10 cellular contexts compared by ENCODE assay signal in the genomic region with DNA sequence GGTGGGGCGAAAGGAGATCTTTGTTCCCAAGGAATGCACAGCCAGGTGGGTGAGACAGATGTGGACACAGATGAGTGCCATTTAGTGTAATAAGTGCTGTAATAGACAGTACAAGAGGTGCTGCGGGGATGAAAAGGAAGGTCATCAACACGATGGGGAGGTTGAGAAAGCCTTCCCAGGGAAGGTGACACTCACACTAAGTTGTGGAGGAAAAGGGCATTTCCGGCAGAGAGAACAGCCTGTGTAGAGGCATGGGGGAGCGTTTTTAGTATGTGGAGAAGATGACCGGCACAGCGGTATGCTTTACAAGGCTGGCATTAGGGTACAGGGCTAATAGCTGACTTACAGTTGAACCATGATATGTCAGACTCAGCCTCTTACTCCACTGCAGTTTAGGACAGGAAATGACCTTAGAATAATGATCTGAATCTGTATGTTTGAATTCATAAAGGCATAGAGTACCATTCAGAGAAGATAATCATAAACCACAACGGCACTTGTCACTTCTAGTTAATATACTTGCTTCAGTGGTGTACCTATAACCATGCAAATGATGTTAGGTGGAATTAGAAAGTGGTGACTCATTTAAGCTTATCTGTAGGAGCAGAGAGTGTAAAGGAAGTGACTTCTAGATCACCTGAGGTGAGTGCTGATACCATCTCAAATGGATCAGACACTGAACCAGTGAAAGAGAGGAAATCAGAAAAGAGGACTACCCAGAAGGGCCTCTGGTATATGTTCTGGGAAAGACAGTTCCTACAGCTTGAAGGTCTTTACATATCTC.
DNase-seq lines count a peak whose midpoint lies in the region; ATAC-seq, FAIRE-seq and TF ChIP-seq lines count a peak whose summit lies in the region.
"Had no signal": no experiment of that assay in that cellular context is flagged by ENCODE, and none has a peak within 500 bp of the region (broad histone marks: within the 10 kb centered on the region; RNA-seq: fewer than 3 reads in every experiment).

No MANE protein-coding gene starts in this region.

- H3K9me3 Mint-ChIP-seq in CD8-positive, alpha-beta T cell = no peaks in the 10 kb centered on the region

- peaks cover 12% of the 10 kb centered on the region for H3K79me2 ChIP-seq in osteoblast (ENCODE audit: insufficient read depth, low read length)

- intact Hi-C loops in CD8-positive, alpha-beta T cell (cut with DNase I, micrococcal nuclease) = loop anchor here in 1 of 2 experiments (1.0 to 5.0 kb wide), 2 partner anchors 10 to 52 kb away; no protein-coding TSS in a partner anchor

- H4K20me1 ChIP-seq in osteoblast (ENCODE audit: insufficient read depth, low read length) = peaks cover 47% of the 10 kb centered on the region

- POLR2A ChIA-PET in CD8-positive, alpha-beta T cell (lab: Charles Lee) = interaction anchor here (0.5 to 3.0 kb wide), 5 partner anchors 10 to 472 kb away, joined by 3 to 22 read pairs (median 3); a partner anchor contains a TSS

- no peaks in the 10 kb centered on the region for H3K27me3 ChIP-seq in CD8-positive, alpha-beta T cell (ENCODE audit: insufficient read depth, low read length)
- peaks cover 4% of the 10 kb centered on the region for H3K27me3 ChIP-seq in osteoblast (ENCODE audit: insufficient read depth, low read length)

- H3K4me1 Mint-ChIP-seq in CD8-positive, alpha-beta T cell (ENCODE audit: low read depth) = peaks cover 76% of the 10 kb centered on the region

- CTCF ChIA-PET in CD8-positive, alpha-beta T cell (lab: Charles Lee) = interaction anchor here (0.6 to 2.4 kb wide), 6 partner anchors 20 to 311 kb away, joined by 3 to 5 read pairs (median 3); no protein-coding TSS in a partner anchor

- H3K27ac ChIP-seq in CD8-positive, alpha-beta T cell (ENCODE audit: low read depth, low read length) = peak overlapping the region; percentile 16
- H3K27ac ChIP-seq in osteoblast (ENCODE audit: low read depth, low read length) = no peak overlapping the region

- peaks cover 83% of the 10 kb centered on the region for H3K4me1 ChIP-seq in CD8-positive, alpha-beta T cell (ENCODE audit: insufficient read depth, low read length)
- H3K4me1 ChIP-seq in osteoblast (ENCODE audit: insufficient read depth, low read length) = no peaks in the 10 kb centered on the region

- peaks cover 22% of the 10 kb centered on the region for H3K36me3 Mint-ChIP-seq in CD8-positive, alpha-beta T cell

- no peaks in the 10 kb centered on the region for H3K27me3 Mint-ChIP-seq in CD8-positive, alpha-beta T cell (ENCODE audit: low read depth)

- TF ChIP-seq CTCF in CD8-positive, alpha-beta T cell (IDR thresholded peaks at IDR 0.05) = no peak
- TF ChIP-seq CTCF in osteoblast (IDR thresholded peaks at IDR 0.05; ENCODE audit: extremely low read depth, low read depth, low read length) = no peak

- no peaks in the 10 kb centered on the region for H3K9me3 ChIP-seq in CD8-positive, alpha-beta T cell (ENCODE audit: low read length)
- no peaks in the 10 kb centered on the region for H3K9me3 ChIP-seq in osteoblast (ENCODE audit: low read depth, low read length)

- FAIRE-seq in RCC 7860 (lab: Jason Lieb, UNC) = no peak
- FAIRE-seq: G401.6 had no signal

- peak; percentile 91 for ATAC-seq in CD8-positive, alpha-beta T cell
- ATAC-seq in GM19395 (IDR thresholded peaks at IDR 0.05; ENCODE audit: unreplicated experiment) (peak; percentile 87), HG03460 (IDR thresholded peaks at IDR 0.05; ENCODE audit: unreplicated experiment) (peak; percentile 67)

- H3K4me3 Mint-ChIP-seq in CD8-positive, alpha-beta T cell = peak overlapping the region; percentile 53

- H3K4me3 ChIP-seq in CD8-positive, alpha-beta T cell (ENCODE audit: low read depth, low read length) = no peak overlapping the region
- no peak overlapping the region for H3K4me3 ChIP-seq in osteoblast (ENCODE audit: insufficient read depth, low read length)

- H3K36me3 ChIP-seq in CD8-positive, alpha-beta T cell (ENCODE audit: insufficient read depth, low read length) = no peaks in the 10 kb centered on the region
- no peaks in the 10 kb centered on the region for H3K36me3 ChIP-seq in osteoblast (ENCODE audit: insufficient read depth, low read length)

- no peak for DNase-seq in CD8-positive, alpha-beta T cell
- DNase-seq in central memory CD4-positive, alpha-beta T cell = peak; percentile 69
- no peak for DNase-seq in RCC 7860 (ENCODE audit: low spot score)
- no peak for DNase-seq in NCI-H748 (lab: John Stamatoyannopoulos, UW; ENCODE audit: unreplicated experiment)
- no peak for DNase-seq in NCI-H526 (lab: John Stamatoyannopoulos, UW)
- no peak for DNase-seq in osteoblast (ENCODE audit: insufficient read length, low spot score, missing footprints)
- DNase-seq: NCI-H187 treated with DMSO at 0.1 percent for 48 hours had no signal

- no peak overlapping the region for H3K4me2 ChIP-seq in osteoblast (ENCODE audit: insufficient read depth, low read length)

- H2AFZ ChIP-seq in osteoblast (ENCODE audit: low read length) = no peak overlapping the region

- H3K27ac Mint-ChIP-seq in CD8-positive, alpha-beta T cell = peak overlapping the region; percentile 86
